1 cellular context compared by ENCODE assay signal in the genomic region with DNA sequence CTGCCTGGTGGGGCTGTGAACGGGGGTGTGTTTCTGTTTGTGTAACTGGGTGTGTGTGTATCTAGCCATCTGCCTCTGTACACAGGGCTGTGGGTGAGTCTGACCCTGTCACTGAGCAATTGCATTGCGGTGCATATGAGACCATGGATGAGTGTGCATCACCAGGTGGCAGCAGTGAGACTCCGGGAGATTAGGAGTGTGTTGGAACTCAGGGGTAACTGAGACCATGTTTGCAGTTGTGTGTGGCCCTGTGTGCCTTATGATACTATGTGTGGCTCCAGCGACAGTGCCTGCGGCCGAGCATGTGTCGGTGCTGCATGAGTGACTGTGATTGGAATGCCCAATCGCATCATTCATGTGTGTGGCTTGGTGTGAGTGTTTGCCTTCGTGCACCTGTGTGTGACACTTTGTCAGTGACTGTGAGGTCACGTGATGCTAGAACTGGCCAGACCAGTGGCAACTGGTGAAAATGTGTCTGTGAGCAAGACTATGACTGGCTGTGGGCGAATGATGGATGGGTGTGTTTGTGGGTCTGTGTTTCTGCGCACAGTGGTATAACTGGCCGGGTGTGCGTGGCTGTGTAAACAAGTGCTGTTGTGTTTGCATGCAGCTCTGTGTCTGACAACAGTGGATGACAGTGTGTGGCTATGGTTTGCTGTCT.
TF ChIP-seq lines count a peak whose summit lies in the region.

No MANE protein-coding gene starts in this region.

TF ChIP-seq in HepG2, 621 proteins besides CTCF, POLR2A, EP300 and RAD21 (continued from another document and continues in another):
- TF ChIP-seq SRF (IDR thresholded peaks at IDR 0.05; ENCODE audit: low read depth, low read length) (no peak), GABPB1 (CRISPR knock-in tag; IDR thresholded peaks at IDR 0.05) (peak; percentile 3; the same call in 1 of the 2 replicates), NRL (CRISPR knock-in tag; IDR thresholded peaks at IDR 0.05; ENCODE audit: borderline replicate concordance) (no peak), ZNF83 (CRISPR knock-in tag; IDR thresholded peaks at IDR 0.05; ENCODE audit: borderline replicate concordance) (no peak), TSC22D2 (CRISPR knock-in tag; IDR thresholded peaks at IDR 0.05; ENCODE audit: borderline replicate concordance) (no peak), ZNF180 (CRISPR knock-in tag; IDR thresholded peaks at IDR 0.05; ENCODE audit: borderline replicate concordance, low read depth) (no peak), PAWR (CRISPR knock-in tag; IDR thresholded peaks at IDR 0.05; ENCODE audit: borderline replicate concordance) (no peak), CAMTA2 (CRISPR knock-in tag; IDR thresholded peaks at IDR 0.05; ENCODE audit: borderline replicate concordance) (no peak), ZFP82 (CRISPR knock-in tag; IDR thresholded peaks at IDR 0.05; ENCODE audit: borderline replicate concordance) (no peak), SAP130 (CRISPR knock-in tag; IDR thresholded peaks at IDR 0.05; ENCODE audit: low read depth) (peak; percentile 91), PHF8 (CRISPR knock-in tag; IDR thresholded peaks at IDR 0.05) (no peak), NCOA5 (CRISPR knock-in tag; IDR thresholded peaks at IDR 0.05) (no peak), ZNF232 (CRISPR knock-in tag; IDR thresholded peaks at IDR 0.05; ENCODE audit: borderline replicate concordance) (no peak), TRIM24 (CRISPR knock-in tag; IDR thresholded peaks at IDR 0.05) (no peak), SETDB1 (CRISPR knock-in tag; IDR thresholded peaks at IDR 0.05; ENCODE audit: borderline replicate concordance) (no peak), ZMYM2 (CRISPR knock-in tag; IDR thresholded peaks at IDR 0.05) (no peak), HNRNPH1 (optimal IDR thresholded peaks at IDR 0.05; ENCODE audit: low read depth, low read length) (no peak), NFE2L2 (IDR thresholded peaks at IDR 0.05; ENCODE audit: low read length) (no peak), PAF1 (CRISPR knock-in tag; IDR thresholded peaks at IDR 0.05) (no peak), PLRG1 (conservative IDR thresholded peaks at IDR 0.05) (no peak), ZNF839 (CRISPR knock-in tag; IDR thresholded peaks at IDR 0.05; ENCODE audit: borderline replicate concordance) (no peak), POLR2AphosphoS5 (IDR thresholded peaks at IDR 0.05; ENCODE audit: low read depth, low read length) (no peak), ZNF761 (CRISPR knock-in tag; conservative IDR thresholded peaks at IDR 0.05) (no peak), GATA4 (IDR thresholded peaks at IDR 0.05; ENCODE audit: borderline replicate concordance, low read depth) (no peak), ZNF12 (CRISPR knock-in tag; IDR thresholded peaks at IDR 0.05) (no peak), BORCS8-MEF2B (CRISPR knock-in tag; IDR thresholded peaks at IDR 0.05) (no peak; the same call in 1 of the 2 replicates), ZNF672 (CRISPR knock-in tag; IDR thresholded peaks at IDR 0.05) (0 out of 2 replicates have a peak, but pooled peaks have one; percentile 72), SRSF9 (IDR thresholded peaks at IDR 0.05; ENCODE audit: borderline replicate concordance, insufficient read depth, low read depth, low read length, poor library complexity, severe bottlenecking) (no peak), HNF4A (CRISPR knock-in tag; IDR thresholded peaks at IDR 0.05) (no peak), ZFP36 (IDR thresholded peaks at IDR 0.05; ENCODE audit: borderline replicate concordance, low read depth, low read length, partially characterized antibody) (no peak), ZNF549 (CRISPR knock-in tag; IDR thresholded peaks at IDR 0.05) (no peak)
- TF ChIP-seq, protein P1, sequence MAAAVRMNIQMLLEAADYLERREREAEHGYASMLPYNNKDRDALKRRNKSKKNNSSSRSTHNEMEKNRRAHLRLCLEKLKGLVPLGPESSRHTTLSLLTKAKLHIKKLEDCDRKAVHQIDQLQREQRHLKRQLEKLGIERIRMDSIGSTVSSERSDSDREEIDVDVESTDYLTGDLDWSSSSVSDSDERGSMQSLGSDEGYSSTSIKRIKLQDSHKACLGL (CRISPR knock-in tag; IDR thresholded peaks at IDR 0.05), result no peak
- TF ChIP-seq, protein P2, sequence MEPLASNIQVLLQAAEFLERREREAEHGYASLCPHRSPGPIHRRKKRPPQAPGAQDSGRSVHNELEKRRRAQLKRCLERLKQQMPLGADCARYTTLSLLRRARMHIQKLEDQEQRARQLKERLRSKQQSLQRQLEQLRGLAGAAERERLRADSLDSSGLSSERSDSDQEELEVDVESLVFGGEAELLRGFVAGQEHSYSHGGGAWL (CRISPR knock-in tag; IDR thresholded peaks at IDR 0.05), result no peak
- TF ChIP-seq, protein P3, sequence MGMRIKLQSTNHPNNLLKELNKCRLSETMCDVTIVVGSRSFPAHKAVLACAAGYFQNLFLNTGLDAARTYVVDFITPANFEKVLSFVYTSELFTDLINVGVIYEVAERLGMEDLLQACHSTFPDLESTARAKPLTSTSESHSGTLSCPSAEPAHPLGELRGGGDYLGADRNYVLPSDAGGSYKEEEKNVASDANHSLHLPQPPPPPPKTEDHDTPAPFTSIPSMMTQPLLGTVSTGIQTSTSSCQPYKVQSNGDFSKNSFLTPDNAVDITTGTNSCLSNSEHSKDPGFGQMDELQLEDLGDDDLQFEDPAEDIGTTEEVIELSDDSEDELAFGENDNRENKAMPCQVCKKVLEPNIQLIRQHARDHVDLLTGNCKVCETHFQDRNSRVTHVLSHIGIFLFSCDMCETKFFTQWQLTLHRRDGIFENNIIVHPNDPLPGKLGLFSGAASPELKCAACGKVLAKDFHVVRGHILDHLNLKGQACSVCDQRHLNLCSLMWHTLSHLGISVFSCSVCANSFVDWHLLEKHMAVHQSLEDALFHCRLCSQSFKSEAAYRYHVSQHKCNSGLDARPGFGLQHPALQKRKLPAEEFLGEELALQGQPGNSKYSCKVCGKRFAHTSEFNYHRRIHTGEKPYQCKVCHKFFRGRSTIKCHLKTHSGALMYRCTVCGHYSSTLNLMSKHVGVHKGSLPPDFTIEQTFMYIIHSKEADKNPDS (CRISPR knock-in tag; IDR thresholded peaks at IDR 0.05), result no peak
- TF ChIP-seq, protein P4, sequence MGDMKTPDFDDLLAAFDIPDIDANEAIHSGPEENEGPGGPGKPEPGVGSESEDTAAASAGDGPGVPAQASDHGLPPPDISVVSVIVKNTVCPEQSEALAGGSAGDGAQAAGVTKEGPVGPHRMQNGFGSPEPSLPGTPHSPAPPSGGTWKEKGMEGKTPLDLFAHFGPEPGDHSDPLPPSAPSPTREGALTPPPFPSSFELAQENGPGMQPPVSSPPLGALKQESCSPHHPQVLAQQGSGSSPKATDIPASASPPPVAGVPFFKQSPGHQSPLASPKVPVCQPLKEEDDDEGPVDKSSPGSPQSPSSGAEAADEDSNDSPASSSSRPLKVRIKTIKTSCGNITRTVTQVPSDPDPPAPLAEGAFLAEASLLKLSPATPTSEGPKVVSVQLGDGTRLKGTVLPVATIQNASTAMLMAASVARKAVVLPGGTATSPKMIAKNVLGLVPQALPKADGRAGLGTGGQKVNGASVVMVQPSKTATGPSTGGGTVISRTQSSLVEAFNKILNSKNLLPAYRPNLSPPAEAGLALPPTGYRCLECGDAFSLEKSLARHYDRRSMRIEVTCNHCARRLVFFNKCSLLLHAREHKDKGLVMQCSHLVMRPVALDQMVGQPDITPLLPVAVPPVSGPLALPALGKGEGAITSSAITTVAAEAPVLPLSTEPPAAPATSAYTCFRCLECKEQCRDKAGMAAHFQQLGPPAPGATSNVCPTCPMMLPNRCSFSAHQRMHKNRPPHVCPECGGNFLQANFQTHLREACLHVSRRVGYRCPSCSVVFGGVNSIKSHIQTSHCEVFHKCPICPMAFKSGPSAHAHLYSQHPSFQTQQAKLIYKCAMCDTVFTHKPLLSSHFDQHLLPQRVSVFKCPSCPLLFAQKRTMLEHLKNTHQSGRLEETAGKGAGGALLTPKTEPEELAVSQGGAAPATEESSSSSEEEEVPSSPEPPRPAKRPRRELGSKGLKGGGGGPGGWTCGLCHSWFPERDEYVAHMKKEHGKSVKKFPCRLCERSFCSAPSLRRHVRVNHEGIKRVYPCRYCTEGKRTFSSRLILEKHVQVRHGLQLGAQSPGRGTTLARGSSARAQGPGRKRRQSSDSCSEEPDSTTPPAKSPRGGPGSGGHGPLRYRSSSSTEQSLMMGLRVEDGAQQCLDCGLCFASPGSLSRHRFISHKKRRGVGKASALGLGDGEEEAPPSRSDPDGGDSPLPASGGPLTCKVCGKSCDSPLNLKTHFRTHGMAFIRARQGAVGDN (CRISPR knock-in tag; IDR thresholded peaks at IDR 0.05), result peak; percentile 80
- TF ChIP-seq, protein P5, sequence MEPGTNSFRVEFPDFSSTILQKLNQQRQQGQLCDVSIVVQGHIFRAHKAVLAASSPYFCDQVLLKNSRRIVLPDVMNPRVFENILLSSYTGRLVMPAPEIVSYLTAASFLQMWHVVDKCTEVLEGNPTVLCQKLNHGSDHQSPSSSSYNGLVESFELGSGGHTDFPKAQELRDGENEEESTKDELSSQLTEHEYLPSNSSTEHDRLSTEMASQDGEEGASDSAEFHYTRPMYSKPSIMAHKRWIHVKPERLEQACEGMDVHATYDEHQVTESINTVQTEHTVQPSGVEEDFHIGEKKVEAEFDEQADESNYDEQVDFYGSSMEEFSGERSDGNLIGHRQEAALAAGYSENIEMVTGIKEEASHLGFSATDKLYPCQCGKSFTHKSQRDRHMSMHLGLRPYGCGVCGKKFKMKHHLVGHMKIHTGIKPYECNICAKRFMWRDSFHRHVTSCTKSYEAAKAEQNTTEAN (CRISPR knock-in tag; conservative IDR thresholded peaks at IDR 0.05), result peak; percentile 87
- TF ChIP-seq, protein P6, sequence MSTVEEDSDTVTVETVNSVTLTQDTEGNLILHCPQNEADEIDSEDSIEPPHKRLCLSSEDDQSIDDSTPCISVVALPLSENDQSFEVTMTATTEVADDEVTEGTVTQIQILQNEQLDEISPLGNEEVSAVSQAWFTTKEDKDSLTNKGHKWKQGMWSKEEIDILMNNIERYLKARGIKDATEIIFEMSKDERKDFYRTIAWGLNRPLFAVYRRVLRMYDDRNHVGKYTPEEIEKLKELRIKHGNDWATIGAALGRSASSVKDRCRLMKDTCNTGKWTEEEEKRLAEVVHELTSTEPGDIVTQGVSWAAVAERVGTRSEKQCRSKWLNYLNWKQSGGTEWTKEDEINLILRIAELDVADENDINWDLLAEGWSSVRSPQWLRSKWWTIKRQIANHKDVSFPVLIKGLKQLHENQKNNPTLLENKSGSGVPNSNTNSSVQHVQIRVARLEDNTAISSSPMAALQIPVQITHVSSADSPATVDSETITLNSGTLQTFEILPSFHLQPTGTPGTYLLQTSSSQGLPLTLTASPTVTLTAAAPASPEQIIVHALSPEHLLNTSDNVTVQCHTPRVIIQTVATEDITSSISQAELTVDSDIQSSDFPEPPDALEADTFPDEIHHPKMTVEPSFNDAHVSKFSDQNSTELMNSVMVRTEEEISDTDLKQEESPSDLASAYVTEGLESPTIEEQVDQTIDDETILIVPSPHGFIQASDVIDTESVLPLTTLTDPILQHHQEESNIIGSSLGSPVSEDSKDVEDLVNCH (CRISPR knock-in tag; IDR thresholded peaks at IDR 0.05), result no peak
- TF ChIP-seq, protein P7, sequence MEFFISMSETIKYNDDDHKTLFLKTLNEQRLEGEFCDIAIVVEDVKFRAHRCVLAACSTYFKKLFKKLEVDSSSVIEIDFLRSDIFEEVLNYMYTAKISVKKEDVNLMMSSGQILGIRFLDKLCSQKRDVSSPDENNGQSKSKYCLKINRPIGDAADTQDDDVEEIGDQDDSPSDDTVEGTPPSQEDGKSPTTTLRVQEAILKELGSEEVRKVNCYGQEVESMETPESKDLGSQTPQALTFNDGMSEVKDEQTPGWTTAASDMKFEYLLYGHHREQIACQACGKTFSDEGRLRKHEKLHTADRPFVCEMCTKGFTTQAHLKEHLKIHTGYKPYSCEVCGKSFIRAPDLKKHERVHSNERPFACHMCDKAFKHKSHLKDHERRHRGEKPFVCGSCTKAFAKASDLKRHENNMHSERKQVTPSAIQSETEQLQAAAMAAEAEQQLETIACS (CRISPR knock-in tag; IDR thresholded peaks at IDR 0.05), result no peak
- TF ChIP-seq, protein P8, sequence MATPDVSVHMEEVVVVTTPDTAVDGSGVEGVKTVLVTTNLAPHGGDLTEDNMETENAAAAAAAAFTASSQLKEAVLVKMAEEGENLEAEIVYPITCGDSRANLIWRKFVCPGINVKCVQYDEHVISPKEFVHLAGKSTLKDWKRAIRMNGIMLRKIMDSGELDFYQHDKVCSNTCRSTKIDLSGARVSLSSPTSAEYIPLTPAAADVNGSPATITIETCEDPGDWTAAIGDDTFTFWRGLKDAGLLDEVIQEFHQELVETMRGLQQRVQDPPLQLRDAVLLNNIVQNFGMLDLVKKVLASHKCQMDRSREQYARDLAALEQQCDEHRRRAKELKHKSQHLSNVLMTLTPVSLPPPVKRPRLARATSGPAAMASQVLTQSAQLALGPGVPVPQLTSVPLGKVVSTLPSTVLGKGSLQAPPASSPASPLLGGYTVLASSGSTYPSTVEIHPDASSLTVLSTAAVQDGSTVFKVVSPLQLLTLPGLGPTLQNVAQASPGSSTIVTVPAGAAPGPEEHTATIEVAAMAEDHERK (CRISPR knock-in tag; IDR thresholded peaks at IDR 0.05; ENCODE audit: low read depth), result no peak
- TF ChIP-seq, protein P9, sequence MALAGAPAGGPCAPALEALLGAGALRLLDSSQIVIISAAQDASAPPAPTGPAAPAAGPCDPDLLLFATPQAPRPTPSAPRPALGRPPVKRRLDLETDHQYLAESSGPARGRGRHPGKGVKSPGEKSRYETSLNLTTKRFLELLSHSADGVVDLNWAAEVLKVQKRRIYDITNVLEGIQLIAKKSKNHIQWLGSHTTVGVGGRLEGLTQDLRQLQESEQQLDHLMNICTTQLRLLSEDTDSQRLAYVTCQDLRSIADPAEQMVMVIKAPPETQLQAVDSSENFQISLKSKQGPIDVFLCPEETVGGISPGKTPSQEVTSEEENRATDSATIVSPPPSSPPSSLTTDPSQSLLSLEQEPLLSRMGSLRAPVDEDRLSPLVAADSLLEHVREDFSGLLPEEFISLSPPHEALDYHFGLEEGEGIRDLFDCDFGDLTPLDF (CRISPR knock-in tag; IDR thresholded peaks at IDR 0.05), result no peak
- TF ChIP-seq, protein P10, sequence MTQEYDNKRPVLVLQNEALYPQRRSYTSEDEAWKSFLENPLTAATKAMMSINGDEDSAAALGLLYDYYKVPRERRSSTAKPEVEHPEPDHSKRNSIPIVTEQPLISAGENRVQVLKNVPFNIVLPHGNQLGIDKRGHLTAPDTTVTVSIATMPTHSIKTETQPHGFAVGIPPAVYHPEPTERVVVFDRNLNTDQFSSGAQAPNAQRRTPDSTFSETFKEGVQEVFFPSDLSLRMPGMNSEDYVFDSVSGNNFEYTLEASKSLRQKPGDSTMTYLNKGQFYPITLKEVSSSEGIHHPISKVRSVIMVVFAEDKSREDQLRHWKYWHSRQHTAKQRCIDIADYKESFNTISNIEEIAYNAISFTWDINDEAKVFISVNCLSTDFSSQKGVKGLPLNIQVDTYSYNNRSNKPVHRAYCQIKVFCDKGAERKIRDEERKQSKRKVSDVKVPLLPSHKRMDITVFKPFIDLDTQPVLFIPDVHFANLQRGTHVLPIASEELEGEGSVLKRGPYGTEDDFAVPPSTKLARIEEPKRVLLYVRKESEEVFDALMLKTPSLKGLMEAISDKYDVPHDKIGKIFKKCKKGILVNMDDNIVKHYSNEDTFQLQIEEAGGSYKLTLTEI (CRISPR knock-in tag; conservative IDR thresholded peaks at IDR 0.05), result no peak
- TF ChIP-seq, protein P11, sequence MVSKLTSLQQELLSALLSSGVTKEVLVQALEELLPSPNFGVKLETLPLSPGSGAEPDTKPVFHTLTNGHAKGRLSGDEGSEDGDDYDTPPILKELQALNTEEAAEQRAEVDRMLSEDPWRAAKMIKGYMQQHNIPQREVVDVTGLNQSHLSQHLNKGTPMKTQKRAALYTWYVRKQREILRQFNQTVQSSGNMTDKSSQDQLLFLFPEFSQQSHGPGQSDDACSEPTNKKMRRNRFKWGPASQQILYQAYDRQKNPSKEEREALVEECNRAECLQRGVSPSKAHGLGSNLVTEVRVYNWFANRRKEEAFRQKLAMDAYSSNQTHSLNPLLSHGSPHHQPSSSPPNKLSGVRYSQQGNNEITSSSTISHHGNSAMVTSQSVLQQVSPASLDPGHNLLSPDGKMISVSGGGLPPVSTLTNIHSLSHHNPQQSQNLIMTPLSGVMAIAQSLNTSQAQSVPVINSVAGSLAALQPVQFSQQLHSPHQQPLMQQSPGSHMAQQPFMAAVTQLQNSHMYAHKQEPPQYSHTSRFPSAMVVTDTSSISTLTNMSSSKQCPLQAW (CRISPR knock-in tag; IDR thresholded peaks at IDR 0.05), result no peak
